In the genomic region with DNA sequence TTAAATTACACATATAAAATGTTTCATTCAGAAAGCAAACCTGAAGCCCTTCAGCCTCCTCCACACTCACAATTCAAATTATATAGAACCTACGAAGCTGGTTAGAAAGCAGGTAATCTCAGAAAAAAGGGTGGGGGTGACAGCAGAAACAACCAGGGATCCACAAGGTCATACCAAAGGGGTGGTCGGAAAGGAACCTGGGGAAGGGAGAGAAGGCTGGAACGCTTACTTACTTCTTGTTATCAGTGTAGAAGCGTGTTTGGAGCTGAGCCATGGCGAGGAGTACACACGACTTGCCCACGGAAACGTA, we compare ENCODE assay signal across 8 cellular contexts. TPM values are rescaled to one million over a fixed set of nuclear protein-coding genes. Genes with fewer than 3 reads are reported as not detected.
A peak's percentile ranks its signal among the peaks of the same experiment; 100 is the strongest.
DNase-seq lines count a peak whose midpoint lies in the region; ATAC-seq and TF ChIP-seq lines count a peak whose summit lies in the region.

No MANE protein-coding gene starts in this region.

- H3K27me3 Mint-ChIP-seq in activated T-cell treated with anti-CD3 and anti-CD28 coated beads, Interleukin-2, amount 50 U/mL, for 24 hours: no peaks in the 10 kb centered on the region

- TF ChIP-seq POLR2A in Peyer's patch (IDR thresholded peaks at IDR 0.05) (no peak), sigmoid colon (IDR thresholded peaks at IDR 0.05) (no peak)

- TF ChIP-seq CTCF in Peyer's patch (IDR thresholded peaks at IDR 0.05) (no peak), fibroblast of mammary gland (conservative IDR thresholded peaks at IDR 0.05; ENCODE audit: control insufficient read depth, insufficient read depth, low read depth, low read length) (no peak), sigmoid colon (IDR thresholded peaks at IDR 0.05) (no peak)

- no peaks in the 10 kb centered on the region for H3K9me3 ChIP-seq in Peyer's patch
- no peaks in the 10 kb centered on the region for H3K9me3 ChIP-seq in sigmoid colon

- no peak for TF ChIP-seq EP300 in sigmoid colon (IDR thresholded peaks at IDR 0.05)

- peak overlapping the region; percentile 100 for H3K4me3 Mint-ChIP-seq in activated T-cell treated with anti-CD3 and anti-CD28 coated beads, Interleukin-2, amount 50 U/mL, for 24 hours

- H3K9me3 Mint-ChIP-seq in activated T-cell treated with anti-CD3 and anti-CD28 coated beads, Interleukin-2, amount 50 U/mL, for 24 hours: no peaks in the 10 kb centered on the region

- H3K4me1 ChIP-seq in Peyer's patch: peaks cover 0 to 13% (median 0%) of the 10 kb centered on the region in 4 donors
- peaks cover 0 to 29% (median 18%) of the 10 kb centered on the region in 4 donors for H3K4me1 ChIP-seq in sigmoid colon

- ATAC-seq in GM18520 (IDR thresholded peaks at IDR 0.05; ENCODE audit: unreplicated experiment): no peak

- peaks cover 36% of the 10 kb centered on the region for H3K4me1 Mint-ChIP-seq in activated T-cell treated with anti-CD3 and anti-CD28 coated beads, Interleukin-2, amount 50 U/mL, for 24 hours (ENCODE audit: low read depth)

- intact Hi-C loops in sigmoid colon (cut with DNase I) (loop anchor here (2.0 to 5.0 kb wide), 3 partner anchors 39 to 276 kb away; partner anchors contain the start of genes FAM117B and ICA1L), posterior vena cava (cut with DNase I) (no loop called here)

- DNase-seq in activated T-cell treated with anti-CD3 and anti-CD28 coated beads, Interleukin-2, amount 50 U/mL, for 24 hours: no peak
- DNase-seq in activated T-cell treated with anti-CD3 and anti-CD28 coated beads, Interleukin-2, amount 50 U/mL, for 48 hours: no peak
- DNase-seq in Peyer's patch (no peak), fibroblast of mammary gland (ENCODE audit: low read depth) (no peak), sigmoid colon (no peak), NCI-H1105 treated with DMSO at 0.1 percent for 48 hours (lab: John Stamatoyannopoulos, UW) (no peak), posterior vena cava (ENCODE audit: low spot score) (no peak)

- H3K4me3 ChIP-seq in Peyer's patch (peak overlapping the region; percentile 52 to 83 (median 74)), fibroblast of mammary gland (ENCODE audit: control insufficient read depth, low read depth, low read length) (peak overlapping the region; percentile 100), sigmoid colon (peak overlapping the region; percentile 55 to 78 (median 62))

- H3K27ac ChIP-seq in Peyer's patch: peak overlapping the region; percentile 66 to 88 (median 74)
- H3K27ac ChIP-seq in sigmoid colon: peak overlapping the region; percentile 83 to 88 (median 86)

- peaks cover 52% of the 10 kb centered on the region for H3K36me3 Mint-ChIP-seq in activated T-cell treated with anti-CD3 and anti-CD28 coated beads, Interleukin-2, amount 50 U/mL, for 24 hours (ENCODE audit: low read depth)

- 0 to 1% methylated on average over 8 of the region's 8 CpGs for WGBS in sigmoid colon, 2 donors

- H3K36me3 ChIP-seq in Peyer's patch (peaks cover 0 to 8% (median 0%) of the 10 kb centered on the region in 3 donors), sigmoid colon (peaks cover 0 to 6% (median 0%) of the 10 kb centered on the region in 4 donors)

- no peaks in the 10 kb centered on the region for H3K27me3 ChIP-seq in Peyer's patch
- no peaks in the 10 kb centered on the region for H3K27me3 ChIP-seq in sigmoid colon

- H3K27ac Mint-ChIP-seq in activated T-cell treated with anti-CD3 and anti-CD28 coated beads, Interleukin-2, amount 50 U/mL, for 24 hours: peak overlapping the region; percentile 97

RNA-seq across cellular contexts. Expression of gene WDR12, which starts 0.3 kb away (rescaled TPM):
- total RNA-seq in Peyer's patch: 10 to 100 TPM in 2 of 4 donors, 1 to 10 TPM in 2; 2.5 to 28.6 (median 15.0) TPM
- total RNA-seq in sigmoid colon: 10 to 100 TPM in 2 of 4 donors, 1 to 10 TPM in 2; 3.3 to 23.0 (median 10.9) TPM
- polyA plus RNA-seq in sigmoid colon: 10 to 100 TPM; 16.4 to 20.4 (median 20.1) TPM
- total RNA-seq in posterior vena cava: 10 to 100 TPM; 31.5 to 33.6 TPM

RNA-seq across cellular contexts. Expression of gene CARF, which starts 0.9 kb away (rescaled TPM):
- total RNA-seq in Peyer's patch: 10 to 100 TPM in 2 of 4 donors, 1 to 10 TPM in 2; 8.2 to 32.2 (median 13.2) TPM
- 10 to 100 TPM; 15.9 to 23.5 (median 18.9) TPM for total RNA-seq in sigmoid colon
- 1 to 10 TPM; 2.3 to 2.8 (median 2.4) TPM for polyA plus RNA-seq in sigmoid colon
- 10 to 100 TPM in 1 of 2 donors, 1 to 10 TPM in 1; 9.9 to 12.4 TPM for total RNA-seq in posterior vena cava

RNA-seq across cellular contexts. Expression of gene ICA1L, which starts 39.6 kb away (rescaled TPM):
- total RNA-seq in Peyer's patch (1 to 10 TPM; 2.5 to 6.3 (median 4.9) TPM), sigmoid colon (10 to 100 TPM; 15.7 to 28.8 (median 25.1) TPM), posterior vena cava (10 to 100 TPM; 11.1 to 12.0 TPM)
- 1 to 10 TPM in 2 of 3 donors, under 1 TPM in 1; 0.46 to 1.8 (median 1.3) TPM for polyA plus RNA-seq in sigmoid colon
